ENCODE assay signal across 9 cellular contexts in genomic region chr9:133403766-133404439, GRCh38. TPM values are rescaled to one million over a fixed set of nuclear protein-coding genes. Genes with fewer than 3 reads are reported as not detected.
DNase-seq lines count a peak whose midpoint lies in the region; TF ChIP-seq lines count a peak whose summit lies in the region.
"Had no signal": no experiment of that assay in that cellular context is flagged by ENCODE, and none has a peak within 500 bp of the region (broad histone marks: within the 10 kb centered on the region; RNA-seq: fewer than 3 reads in every experiment).

No MANE protein-coding gene starts in this region.

- DNase-seq in HuH-7 (ENCODE audit: low spot score): peak; percentile 74
- peak; percentile 60 for DNase-seq in activated CD4-positive, alpha-beta T cell treated with anti-CD3 and anti-CD28 coated beads for 1 hour
- peak; percentile 41 for DNase-seq in choroid plexus epithelial cell (ENCODE audit: low read depth)
- peak; percentile 57 for DNase-seq in osteoblast (ENCODE audit: insufficient read length, low spot score, missing footprints)
- no peak for DNase-seq in pons (ENCODE audit: low spot score)
- DNase-seq in GM20000 (ENCODE audit: low spot score): no peak
- DNase-seq in substantia nigra (lab: John Stamatoyannopoulos, UW): no peak

- H3K36me3 ChIP-seq in osteoblast (ENCODE audit: insufficient read depth, low read length): peaks cover 17% of the 10 kb centered on the region

- H2AFZ ChIP-seq in osteoblast (ENCODE audit: low read length): no peak overlapping the region

- peaks cover 11% of the 10 kb centered on the region for H4K20me1 ChIP-seq in osteoblast (ENCODE audit: insufficient read depth, low read length)

- H3K27me3 ChIP-seq in osteoblast (ENCODE audit: insufficient read depth, low read length): no peaks in the 10 kb centered on the region

- H3K4me1 ChIP-seq in osteoblast (ENCODE audit: insufficient read depth, low read length): peaks cover 10% of the 10 kb centered on the region
- H3K4me1 ChIP-seq: HAP-1 had no signal

- H3K9me3 ChIP-seq in osteoblast (ENCODE audit: low read depth, low read length): no peaks in the 10 kb centered on the region
- H3K9me3 ChIP-seq: HAP-1 had no signal

- TF ChIP-seq CTCF in C4-2B (conservative IDR thresholded peaks at IDR 0.05) (peak; percentile 79), choroid plexus epithelial cell (conservative IDR thresholded peaks at IDR 0.05; ENCODE audit: low read depth, low read length) (peak; percentile 72), osteoblast (IDR thresholded peaks at IDR 0.05; ENCODE audit: extremely low read depth, low read depth, low read length) (peak; percentile 47), GM20000 (IDR thresholded peaks at IDR 0.05; ENCODE audit: extremely low read depth, missing control alignments) (no peak)

- H3K4me3 ChIP-seq in choroid plexus epithelial cell (ENCODE audit: low read depth, low read length): no peak overlapping the region
- no peak overlapping the region for H3K4me3 ChIP-seq in osteoblast (ENCODE audit: insufficient read depth, low read length)
- H3K4me3 ChIP-seq: HAP-1 had no signal

- no peaks in the 10 kb centered on the region for H3K79me2 ChIP-seq in osteoblast (ENCODE audit: insufficient read depth, low read length)

- no peak overlapping the region for H3K4me2 ChIP-seq in osteoblast (ENCODE audit: insufficient read depth, low read length)

- no peak overlapping the region for H3K27ac ChIP-seq in C4-2B
- H3K27ac ChIP-seq in osteoblast (ENCODE audit: low read depth, low read length): no peak overlapping the region
- H3K27ac ChIP-seq in substantia nigra (ENCODE audit: low read depth, low read length, poor library complexity, severe bottlenecking): no peak overlapping the region

RNA-seq across cellular contexts. Expression of gene REXO4, which starts 13.9 kb away (rescaled TPM):
- total RNA-seq in osteoblast: 10.6 and 11.9 TPM in 2 replicates

RNA-seq across cellular contexts. Expression of gene ADAMTS13, which starts 18.3 kb away (rescaled TPM):
- 1.2 and 1.4 TPM in 2 replicates for total RNA-seq in osteoblast

RNA-seq across cellular contexts. Expression of gene STKLD1, which starts 27.7 kb away (rescaled TPM):
- total RNA-seq in osteoblast: 0.72 and 1.2 TPM in 2 replicates

RNA-seq across cellular contexts. Expression of gene SURF4, which starts 28.0 kb away (rescaled TPM):
- 366 and 392 TPM in 2 replicates for total RNA-seq in osteoblast

RNA-seq across cellular contexts. Expression of gene SURF2, which starts 47.6 kb away (rescaled TPM):
- 10.3 and 15.2 TPM in 2 replicates for total RNA-seq in osteoblast

Comparison
In these comparisons a context has a peak if more than half of its experiments do, and no peak if none do; other contexts are left out.
1. DNase-seq: peak in HuH-7 (single experiment), activated CD4-positive, alpha-beta T cell treated with anti-CD3 and anti-CD28 coated beads for 1 hour (single experiment), choroid plexus epithelial cell (single experiment) and osteoblast (single experiment); none in pons (single experiment), GM20000 (single experiment) and substantia nigra (0 of 49).